In genomic region chr6:128131566-128131965, GRCh38 we compare ENCODE assay signal across 19 cellular contexts.
DNase-seq lines count a peak whose midpoint lies in the region; ATAC-seq and TF ChIP-seq lines count a peak whose summit lies in the region.
"Had no signal": no experiment of that assay in that cellular context is flagged by ENCODE, and none has a peak within 500 bp of the region (broad histone marks: within the 10 kb centered on the region; RNA-seq: fewer than 3 reads in every experiment).

No MANE protein-coding gene starts in this region.

- no peak overlapping the region for H3K23ac ChIP-seq in H9 (ENCODE audit: insufficient read length, low read depth, low read length)

- H2BK20ac ChIP-seq in H9 (ENCODE audit: low read depth, low read length, poor library complexity, severe bottlenecking): no peak overlapping the region

- CTCF ChIA-PET in HEK293 (lab: Yijun Ruan, JAX): interaction anchor here (0.6 to 1.0 kb wide), 4 partner anchors 10 to 1112 kb away, joined by 3 to 4 read pairs (median 3); no protein-coding TSS in a partner anchor
- CTCF ChIA-PET in activated naive CD4-positive, alpha-beta T cell treated with anti-CD3 and anti-CD28 coated beads, Interleukin-2, amount 10 ng/mL, durations not matched to agents 7 days and 5 days (lab: Charles Lee): no interaction called here

- no peaks in the 10 kb centered on the region for H3K4me1 Mint-ChIP-seq in H9
- peaks cover 5% of the 10 kb centered on the region for H3K4me1 Mint-ChIP-seq in activated naive CD4-positive, alpha-beta T cell treated with anti-CD3 and anti-CD28 coated beads, Interleukin-2, amount 10 ng/mL, durations not matched to agents 7 days and 5 days
- H3K4me1 Mint-ChIP-seq: nephron progenitor cell had no signal

- no peaks in the 10 kb centered on the region for H3K27me3 ChIP-seq in layer of hippocampus (ENCODE audit: control insufficient read depth, insufficient read depth, low read length)
- H3K27me3 ChIP-seq in H9 (ENCODE audit: insufficient read depth, low read length): no peaks in the 10 kb centered on the region
- H3K27me3 ChIP-seq: ascending aorta had no signal

- no peak for ATAC-seq in GM19452 (IDR thresholded peaks at IDR 0.05; ENCODE audit: unreplicated experiment)
- ATAC-seq: activated CD4-positive, alpha-beta T cell treated with anti-CD3 and anti-CD28 coated beads for 36 hours had no signal

- H3K56ac ChIP-seq in H9 (ENCODE audit: insufficient read length, low read depth, low read length): no peak overlapping the region

- TF ChIP-seq CTCF in AG09319 (IDR thresholded peaks at IDR 0.05; ENCODE audit: low read depth, low read length) (no peak), HEK293 (tag by site-specific recombination; IDR thresholded peaks at IDR 0.05) (no peak), H9 (conservative IDR thresholded peaks at IDR 0.05) (no peak)

- H3K23me2 ChIP-seq in H9 (ENCODE audit: insufficient read length, low read depth, low read length, poor library complexity, severe bottlenecking): no peaks in the 10 kb centered on the region

- no peak overlapping the region for H3K4me3 ChIP-seq in HEK293 (ENCODE audit: low read depth, low read length)
- H3K4me3 ChIP-seq: ascending aorta had no signal

- no peak overlapping the region for H3K4me3 Mint-ChIP-seq in H9
- no peak overlapping the region for H3K4me3 Mint-ChIP-seq in activated naive CD4-positive, alpha-beta T cell treated with anti-CD3 and anti-CD28 coated beads, Interleukin-2, amount 10 ng/mL, durations not matched to agents 7 days and 5 days
- H3K4me3 Mint-ChIP-seq: activated CD4-positive, alpha-beta T cell treated with anti-CD3 and anti-CD28 coated beads for 36 hours; nephron progenitor cell had no signal

- POLR2A ChIA-PET in HEK293 (lab: Yijun Ruan, JAX): no interaction called here

- H3K36me3 Mint-ChIP-seq in H9 (ENCODE audit: insufficient read depth in 1 of 3, low read depth in 3 of 3): no peaks in the 10 kb centered on the region
- no peaks in the 10 kb centered on the region for H3K36me3 Mint-ChIP-seq in activated naive CD4-positive, alpha-beta T cell treated with anti-CD3 and anti-CD28 coated beads, Interleukin-2, amount 10 ng/mL, durations not matched to agents 7 days and 5 days

- H4K20me1 ChIP-seq in H9 (ENCODE audit: control insufficient read depth, insufficient read depth, insufficient read length): no peaks in the 10 kb centered on the region

- H3K4me2 ChIP-seq in H9 (ENCODE audit: insufficient read depth, insufficient read length, low read length): no peak overlapping the region

- H3K4me1 ChIP-seq in HEK293 (ENCODE audit: control insufficient read depth, insufficient read depth, low read length) (peaks cover 7% of the 10 kb centered on the region), H9 (ENCODE audit: insufficient read depth, low read length) (no peaks in the 10 kb centered on the region)

- no peak overlapping the region for H2BK5ac ChIP-seq in H9 (ENCODE audit: insufficient read length, low read length)

- DNase-seq in AG09319 (ENCODE audit: extremely low read depth, low read depth) (peak; percentile 54), dedifferentiated amniotic fluid mesenchymal stem cell (ENCODE audit: extremely low spot score) (peak; percentile 46), middle frontal gyrus (ENCODE audit: extremely low spot score, low spot score) (no peak), H9 (no peak)
- no peak for DNase-seq in activated naive CD4-positive, alpha-beta T cell treated with anti-CD3 and anti-CD28 coated beads, Interleukin-2, amount 10 ng/mL, durations not matched to agents 7 days and 5 days
- DNase-seq: activated CD4-positive, alpha-beta T cell treated with anti-CD3 and anti-CD28 coated beads for 36 hours; activated gamma-delta T cell treated with Interleukin-2 at 50 U/mL for 16 hours; AML-193; DMS 273 treated with DMSO at 0.1 percent for 48 hours; effector memory CD4-positive, alpha-beta T cell; H7; NCI-H187; NCI-H524; nephron progenitor cell; OCI-M1 had no signal

- no peak overlapping the region for H2AK5ac ChIP-seq in H9 (ENCODE audit: insufficient read length, low read length)

- H3K27ac ChIP-seq in HEK293 (ENCODE audit: extremely low read depth, low read depth, low read length): no peak overlapping the region
- peak overlapping the region; percentile 54 for H3K27ac ChIP-seq in layer of hippocampus (ENCODE audit: low read depth, low read length)
- no peak overlapping the region for H3K27ac ChIP-seq in H9 (ENCODE audit: insufficient read length, low read depth, low read length)
- H3K27ac ChIP-seq: ascending aorta had no signal

- no peak overlapping the region for H2BK12ac ChIP-seq in H9 (ENCODE audit: insufficient read length, low read depth, low read length)

- WGBS in H9 (ENCODE audit: extremely low coverage, insufficient read length, low lambda C conversion rate): no CpG with 5 or more reads among the region's 3 CpGs

- H3K27ac Mint-ChIP-seq in H9: no peak overlapping the region
- H3K27ac Mint-ChIP-seq in activated naive CD4-positive, alpha-beta T cell treated with anti-CD3 and anti-CD28 coated beads, Interleukin-2, amount 10 ng/mL, durations not matched to agents 7 days and 5 days: no peak overlapping the region
- H3K27ac Mint-ChIP-seq: activated CD4-positive, alpha-beta T cell treated with anti-CD3 and anti-CD28 coated beads for 36 hours had no signal

- no peaks in the 10 kb centered on the region for H3K27me3 Mint-ChIP-seq in H9 (ENCODE audit: low read depth)
- no peaks in the 10 kb centered on the region for H3K27me3 Mint-ChIP-seq in activated naive CD4-positive, alpha-beta T cell treated with anti-CD3 and anti-CD28 coated beads, Interleukin-2, amount 10 ng/mL, durations not matched to agents 7 days and 5 days
- H3K27me3 Mint-ChIP-seq: activated CD4-positive, alpha-beta T cell treated with anti-CD3 and anti-CD28 coated beads for 36 hours had no signal

- no peaks in the 10 kb centered on the region for H3K79me2 ChIP-seq in H9 (ENCODE audit: insufficient read depth, low read length)

- no peak overlapping the region for H4K8ac ChIP-seq in H9 (replicated peaks; ENCODE audit: insufficient read length, low read depth, low read length)

- H3K14ac ChIP-seq in H9 (ENCODE audit: insufficient read depth, low read length): no peak overlapping the region

- H3K9me3 Mint-ChIP-seq in H9: no peaks in the 10 kb centered on the region
- no peaks in the 10 kb centered on the region for H3K9me3 Mint-ChIP-seq in activated naive CD4-positive, alpha-beta T cell treated with anti-CD3 and anti-CD28 coated beads, Interleukin-2, amount 10 ng/mL, durations not matched to agents 7 days and 5 days
- H3K9me3 Mint-ChIP-seq: nephron progenitor cell had no signal

- H3K36me3 ChIP-seq in HEK293 (ENCODE audit: control insufficient read depth in 2 of 2, insufficient read depth in 1 of 2, low read length in 2 of 2): no peaks in the 10 kb centered on the region
- H3K36me3 ChIP-seq: ascending aorta had no signal

- no peak overlapping the region for H4K5ac ChIP-seq in H9 (ENCODE audit: insufficient read length, low read depth, low read length)

- H3K18ac ChIP-seq in H9 (ENCODE audit: insufficient read length, low read depth, low read length): no peak overlapping the region

- H3T11ph ChIP-seq in H9 (ENCODE audit: low read length): no peak overlapping the region

- H2BK120ac ChIP-seq in H9 (ENCODE audit: low read depth, low read length, poor library complexity, severe bottlenecking): no peak overlapping the region

- no peaks in the 10 kb centered on the region for H3K9me3 ChIP-seq in HEK293 (ENCODE audit: control insufficient read depth, insufficient read depth, low read depth, low read length)
- H3K9me3 ChIP-seq in H9 (ENCODE audit: control insufficient read depth, low read depth, low read length): no peaks in the 10 kb centered on the region
- H3K9me3 ChIP-seq: ascending aorta had no signal

- no peak overlapping the region for H2AFZ ChIP-seq in H9 (ENCODE audit: low read length)

- H3K79me1 ChIP-seq in H9 (ENCODE audit: insufficient read depth, low read depth, low read length, poor library complexity, severe bottlenecking): no peaks in the 10 kb centered on the region

- H3K9ac ChIP-seq in H9 (ENCODE audit: extremely low read depth, insufficient read length, low read length): no peak overlapping the region

- H2BK15ac ChIP-seq in H9 (ENCODE audit: low read depth, low read length): no peak overlapping the region

- no peak overlapping the region for H3K4ac ChIP-seq in H9 (ENCODE audit: low read depth, low read length)

- no peak overlapping the region for H4K91ac ChIP-seq in H9 (ENCODE audit: insufficient read length, low read depth, low read length)

TF ChIP-seq in HEK293, 187 proteins besides CTCF, POLR2A, EP300 and RAD21 (continues in another document):
- TF ChIP-seq GLI2 (tag by site-specific recombination; IDR thresholded peaks at IDR 0.05; ENCODE audit: borderline replicate concordance, low read depth): 0 out of 2 replicates have a peak, but pooled peaks have one; percentile 22
- 0 out of 2 replicates have a peak, but pooled peaks have one; percentile 5 for TF ChIP-seq ZNF555 (tag by site-specific recombination; conservative IDR thresholded peaks at IDR 0.05)
- TF ChIP-seq HOXC10 (CRISPR knock-in tag; IDR thresholded peaks at IDR 0.05): no peak
- TF ChIP-seq SCRT2 (tag by site-specific recombination; IDR thresholded peaks at IDR 0.05): no peak
- TF ChIP-seq ZNF791 (tag by site-specific recombination; IDR thresholded peaks at IDR 0.05): no peak
- TF ChIP-seq ZNF146 (tag by site-specific recombination; IDR thresholded peaks at IDR 0.05): no peak
- no peak for TF ChIP-seq ZNF311 (tag by site-specific recombination; IDR thresholded peaks at IDR 0.05; ENCODE audit: borderline replicate concordance)
- TF ChIP-seq BCL11A (tag by site-specific recombination; IDR thresholded peaks at IDR 0.05; ENCODE audit: low read depth): peak; percentile 58; the same call in 1 of the 2 replicates
- no peak for TF ChIP-seq ZNF398 (tag by site-specific recombination; IDR thresholded peaks at IDR 0.05)
- TF ChIP-seq ZNF521 (tag by site-specific recombination; IDR thresholded peaks at IDR 0.05): no peak
- no peak for TF ChIP-seq ZNF76 (tag by site-specific recombination; IDR thresholded peaks at IDR 0.05; ENCODE audit: borderline replicate concordance, low read depth)
- TF ChIP-seq ZSCAN23 (tag by site-specific recombination; IDR thresholded peaks at IDR 0.05): no peak

Comparison
In these comparisons a context has a peak if more than half of its experiments do, and no peak if none do; other contexts are left out.
1. DNase-seq: peak in AG09319 (single experiment) and dedifferentiated amniotic fluid mesenchymal stem cell (single experiment); none in middle frontal gyrus (single experiment), H9 (single experiment) and activated naive CD4-positive, alpha-beta T cell treated with anti-CD3 and anti-CD28 coated beads, Interleukin-2, amount 10 ng/mL, durations not matched to agents 7 days and 5 days (single experiment).